4 cellular contexts compared by ENCODE assay signal in genomic region chr3:148786159-148786558, GRCh38. TPM values are rescaled to one million over a fixed set of nuclear protein-coding genes. Genes with fewer than 3 reads are reported as not detected.
"Had no signal": no experiment of that assay in that cellular context is flagged by ENCODE, and none has a peak within 500 bp of the region (broad histone marks: within the 10 kb centered on the region; RNA-seq: fewer than 3 reads in every experiment).

No MANE protein-coding gene starts in this region.

RNA-seq across cellular contexts. Expression of gene CPB1, which starts 41.5 kb away (rescaled TPM):
- total RNA-seq: HepG2, HT-29, HT1080, IMR-90 had no signal
